In the genomic region with DNA sequence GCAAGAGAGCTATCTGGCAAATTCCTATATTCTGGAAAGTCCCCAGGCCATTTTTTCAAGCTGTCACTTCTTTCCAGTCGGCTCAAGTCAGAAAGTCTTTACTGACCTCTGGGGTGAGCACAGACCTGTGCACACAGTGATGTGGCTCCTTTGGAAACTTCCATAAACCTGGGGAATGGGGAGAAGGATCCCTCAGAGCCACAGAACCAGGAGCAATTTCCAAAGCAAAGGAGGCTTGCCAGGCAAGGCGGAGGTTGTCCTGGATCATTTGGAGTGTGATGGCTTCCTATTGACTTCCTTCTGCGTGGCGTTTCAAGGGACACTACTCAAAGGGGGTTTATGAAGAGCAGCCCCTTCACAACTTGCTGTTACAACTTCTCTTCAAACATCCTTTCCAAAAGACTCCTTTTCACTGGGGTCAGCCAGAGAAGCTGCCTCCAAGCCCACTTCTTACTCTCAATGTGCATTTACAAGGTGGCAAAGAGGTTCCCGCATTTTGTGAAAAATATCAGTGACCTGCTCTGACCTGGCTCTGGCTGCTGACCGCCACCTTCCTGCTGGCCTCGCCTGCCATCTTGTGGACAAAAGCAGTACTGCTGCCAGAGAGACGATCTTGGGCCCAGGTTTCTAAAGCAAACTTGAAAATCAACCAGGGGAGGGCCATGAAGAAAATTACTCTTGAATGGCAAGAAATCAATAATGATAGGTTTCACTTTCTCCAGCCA, we compare ENCODE assay signal across 1 cellular context.
TF ChIP-seq lines count a peak whose summit lies in the region.

No MANE protein-coding gene starts in this region.

TF ChIP-seq in HepG2, 621 proteins besides CTCF, POLR2A, EP300 and RAD21 (continued from another document and continues in another):
- TF ChIP-seq NR2C2 (CRISPR knock-in tag; IDR thresholded peaks at IDR 0.05; ENCODE audit: borderline replicate concordance), result peak; percentile 44; the same call in 1 of the 2 replicates
- TF ChIP-seq, protein P1, sequence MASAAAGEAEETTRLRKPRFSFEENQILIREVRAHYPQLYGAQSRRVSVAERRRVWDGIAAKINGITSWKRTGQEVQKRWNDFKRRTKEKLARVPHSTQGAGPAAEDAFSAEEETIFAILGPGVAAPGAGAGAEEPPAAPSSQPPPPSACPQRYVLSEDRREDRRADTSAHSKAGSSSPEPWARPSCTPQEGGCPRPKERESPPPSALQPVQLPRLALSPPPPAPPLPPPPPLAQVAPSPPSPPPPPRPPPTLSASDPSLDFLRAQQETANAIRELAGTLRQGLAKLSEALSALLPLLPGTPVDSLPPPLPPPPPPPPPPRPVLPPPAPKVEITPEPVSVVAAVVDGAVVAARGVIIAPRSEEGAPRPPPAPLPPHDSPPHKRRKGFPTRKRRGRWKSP (CRISPR knock-in tag; IDR thresholded peaks at IDR 0.05), result 0 out of 2 replicates have a peak, but pooled peaks have one; percentile 64
- TF ChIP-seq SUZ12 (IDR thresholded peaks at IDR 0.05; ENCODE audit: low read depth, low read length), result no peak
- no peak for TF ChIP-seq HNRNPL (IDR thresholded peaks at IDR 0.05; ENCODE audit: low read depth, low read length)
- TF ChIP-seq SAFB2 (CRISPR knock-in tag; IDR thresholded peaks at IDR 0.05; ENCODE audit: borderline replicate concordance, low read depth), result no peak
- peak; percentile 94 for TF ChIP-seq ZNF501 (CRISPR knock-in tag; IDR thresholded peaks at IDR 0.05)
- TF ChIP-seq ZNF253 (CRISPR knock-in tag; IDR thresholded peaks at IDR 0.05; ENCODE audit: borderline replicate concordance), result no peak
- 0 out of 2 replicates have a peak, but pooled peaks have one; percentile 20 for TF ChIP-seq MED1 (CRISPR knock-in tag; IDR thresholded peaks at IDR 0.05)
- no peak for TF ChIP-seq REL (CRISPR knock-in tag; conservative IDR thresholded peaks at IDR 0.05)
- TF ChIP-seq ZNF816 (CRISPR knock-in tag; IDR thresholded peaks at IDR 0.05; ENCODE audit: borderline replicate concordance), result no peak
- TF ChIP-seq, protein P2, sequence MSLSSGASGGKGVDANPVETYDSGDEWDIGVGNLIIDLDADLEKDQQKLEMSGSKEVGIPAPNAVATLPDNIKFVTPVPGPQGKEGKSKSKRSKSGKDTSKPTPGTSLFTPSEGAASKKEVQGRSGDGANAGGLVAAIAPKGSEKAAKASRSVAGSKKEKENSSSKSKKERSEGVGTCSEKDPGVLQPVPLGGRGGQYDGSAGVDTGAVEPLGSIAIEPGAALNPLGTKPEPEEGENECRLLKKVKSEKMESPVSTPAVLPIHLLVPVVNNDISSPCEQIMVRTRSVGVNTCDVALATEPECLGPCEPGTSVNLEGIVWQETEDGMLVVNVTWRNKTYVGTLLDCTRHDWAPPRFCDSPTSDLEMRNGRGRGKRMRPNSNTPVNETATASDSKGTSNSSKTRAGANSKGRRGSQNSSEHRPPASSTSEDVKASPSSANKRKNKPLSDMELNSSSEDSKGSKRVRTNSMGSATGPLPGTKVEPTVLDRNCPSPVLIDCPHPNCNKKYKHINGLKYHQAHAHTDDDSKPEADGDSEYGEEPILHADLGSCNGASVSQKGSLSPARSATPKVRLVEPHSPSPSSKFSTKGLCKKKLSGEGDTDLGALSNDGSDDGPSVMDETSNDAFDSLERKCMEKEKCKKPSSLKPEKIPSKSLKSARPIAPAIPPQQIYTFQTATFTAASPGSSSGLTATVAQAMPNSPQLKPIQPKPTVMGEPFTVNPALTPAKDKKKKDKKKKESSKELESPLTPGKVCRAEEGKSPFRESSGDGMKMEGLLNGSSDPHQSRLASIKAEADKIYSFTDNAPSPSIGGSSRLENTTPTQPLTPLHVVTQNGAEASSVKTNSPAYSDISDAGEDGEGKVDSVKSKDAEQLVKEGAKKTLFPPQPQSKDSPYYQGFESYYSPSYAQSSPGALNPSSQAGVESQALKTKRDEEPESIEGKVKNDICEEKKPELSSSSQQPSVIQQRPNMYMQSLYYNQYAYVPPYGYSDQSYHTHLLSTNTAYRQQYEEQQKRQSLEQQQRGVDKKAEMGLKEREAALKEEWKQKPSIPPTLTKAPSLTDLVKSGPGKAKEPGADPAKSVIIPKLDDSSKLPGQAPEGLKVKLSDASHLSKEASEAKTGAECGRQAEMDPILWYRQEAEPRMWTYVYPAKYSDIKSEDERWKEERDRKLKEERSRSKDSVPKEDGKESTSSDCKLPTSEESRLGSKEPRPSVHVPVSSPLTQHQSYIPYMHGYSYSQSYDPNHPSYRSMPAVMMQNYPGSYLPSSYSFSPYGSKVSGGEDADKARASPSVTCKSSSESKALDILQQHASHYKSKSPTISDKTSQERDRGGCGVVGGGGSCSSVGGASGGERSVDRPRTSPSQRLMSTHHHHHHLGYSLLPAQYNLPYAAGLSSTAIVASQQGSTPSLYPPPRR (CRISPR knock-in tag; IDR thresholded peaks at IDR 0.05; ENCODE audit: borderline replicate concordance), result no peak
- TF ChIP-seq, protein P3, sequence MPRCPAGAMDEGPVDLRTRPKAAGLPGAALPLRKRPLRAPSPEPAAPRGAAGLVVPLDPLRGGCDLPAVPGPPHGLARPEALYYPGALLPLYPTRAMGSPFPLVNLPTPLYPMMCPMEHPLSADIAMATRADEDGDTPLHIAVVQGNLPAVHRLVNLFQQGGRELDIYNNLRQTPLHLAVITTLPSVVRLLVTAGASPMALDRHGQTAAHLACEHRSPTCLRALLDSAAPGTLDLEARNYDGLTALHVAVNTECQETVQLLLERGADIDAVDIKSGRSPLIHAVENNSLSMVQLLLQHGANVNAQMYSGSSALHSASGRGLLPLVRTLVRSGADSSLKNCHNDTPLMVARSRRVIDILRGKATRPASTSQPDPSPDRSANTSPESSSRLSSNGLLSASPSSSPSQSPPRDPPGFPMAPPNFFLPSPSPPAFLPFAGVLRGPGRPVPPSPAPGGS (CRISPR knock-in tag; IDR thresholded peaks at IDR 0.05), result no peak
- TF ChIP-seq, protein P4, sequence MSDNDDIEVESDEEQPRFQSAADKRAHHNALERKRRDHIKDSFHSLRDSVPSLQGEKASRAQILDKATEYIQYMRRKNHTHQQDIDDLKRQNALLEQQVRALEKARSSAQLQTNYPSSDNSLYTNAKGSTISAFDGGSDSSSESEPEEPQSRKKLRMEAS (IDR thresholded peaks at IDR 0.05), result peak; percentile 44; the same call in 1 of the 2 replicates
- no peak for TF ChIP-seq YEATS4 (CRISPR knock-in tag; IDR thresholded peaks at IDR 0.05; ENCODE audit: borderline replicate concordance)
- TF ChIP-seq, protein P5, sequence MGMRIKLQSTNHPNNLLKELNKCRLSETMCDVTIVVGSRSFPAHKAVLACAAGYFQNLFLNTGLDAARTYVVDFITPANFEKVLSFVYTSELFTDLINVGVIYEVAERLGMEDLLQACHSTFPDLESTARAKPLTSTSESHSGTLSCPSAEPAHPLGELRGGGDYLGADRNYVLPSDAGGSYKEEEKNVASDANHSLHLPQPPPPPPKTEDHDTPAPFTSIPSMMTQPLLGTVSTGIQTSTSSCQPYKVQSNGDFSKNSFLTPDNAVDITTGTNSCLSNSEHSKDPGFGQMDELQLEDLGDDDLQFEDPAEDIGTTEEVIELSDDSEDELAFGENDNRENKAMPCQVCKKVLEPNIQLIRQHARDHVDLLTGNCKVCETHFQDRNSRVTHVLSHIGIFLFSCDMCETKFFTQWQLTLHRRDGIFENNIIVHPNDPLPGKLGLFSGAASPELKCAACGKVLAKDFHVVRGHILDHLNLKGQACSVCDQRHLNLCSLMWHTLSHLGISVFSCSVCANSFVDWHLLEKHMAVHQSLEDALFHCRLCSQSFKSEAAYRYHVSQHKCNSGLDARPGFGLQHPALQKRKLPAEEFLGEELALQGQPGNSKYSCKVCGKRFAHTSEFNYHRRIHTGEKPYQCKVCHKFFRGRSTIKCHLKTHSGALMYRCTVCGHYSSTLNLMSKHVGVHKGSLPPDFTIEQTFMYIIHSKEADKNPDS (CRISPR knock-in tag; IDR thresholded peaks at IDR 0.05), result no peak
- TF ChIP-seq HOXA3 (CRISPR knock-in tag; IDR thresholded peaks at IDR 0.05), result peak; percentile 35; the same call in 1 of the 2 replicates
- TF ChIP-seq ZNF564 (CRISPR knock-in tag; IDR thresholded peaks at IDR 0.05), result no peak
- TF ChIP-seq, protein P6, sequence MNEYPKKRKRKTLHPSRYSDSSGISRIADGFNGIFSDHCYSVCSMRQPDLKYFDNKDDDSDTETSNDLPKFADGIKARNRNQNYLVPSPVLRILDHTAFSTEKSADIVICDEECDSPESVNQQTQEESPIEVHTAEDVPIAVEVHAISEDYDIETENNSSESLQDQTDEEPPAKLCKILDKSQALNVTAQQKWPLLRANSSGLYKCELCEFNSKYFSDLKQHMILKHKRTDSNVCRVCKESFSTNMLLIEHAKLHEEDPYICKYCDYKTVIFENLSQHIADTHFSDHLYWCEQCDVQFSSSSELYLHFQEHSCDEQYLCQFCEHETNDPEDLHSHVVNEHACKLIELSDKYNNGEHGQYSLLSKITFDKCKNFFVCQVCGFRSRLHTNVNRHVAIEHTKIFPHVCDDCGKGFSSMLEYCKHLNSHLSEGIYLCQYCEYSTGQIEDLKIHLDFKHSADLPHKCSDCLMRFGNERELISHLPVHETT (CRISPR knock-in tag; conservative IDR thresholded peaks at IDR 0.05), result no peak
- TF ChIP-seq, protein P7, sequence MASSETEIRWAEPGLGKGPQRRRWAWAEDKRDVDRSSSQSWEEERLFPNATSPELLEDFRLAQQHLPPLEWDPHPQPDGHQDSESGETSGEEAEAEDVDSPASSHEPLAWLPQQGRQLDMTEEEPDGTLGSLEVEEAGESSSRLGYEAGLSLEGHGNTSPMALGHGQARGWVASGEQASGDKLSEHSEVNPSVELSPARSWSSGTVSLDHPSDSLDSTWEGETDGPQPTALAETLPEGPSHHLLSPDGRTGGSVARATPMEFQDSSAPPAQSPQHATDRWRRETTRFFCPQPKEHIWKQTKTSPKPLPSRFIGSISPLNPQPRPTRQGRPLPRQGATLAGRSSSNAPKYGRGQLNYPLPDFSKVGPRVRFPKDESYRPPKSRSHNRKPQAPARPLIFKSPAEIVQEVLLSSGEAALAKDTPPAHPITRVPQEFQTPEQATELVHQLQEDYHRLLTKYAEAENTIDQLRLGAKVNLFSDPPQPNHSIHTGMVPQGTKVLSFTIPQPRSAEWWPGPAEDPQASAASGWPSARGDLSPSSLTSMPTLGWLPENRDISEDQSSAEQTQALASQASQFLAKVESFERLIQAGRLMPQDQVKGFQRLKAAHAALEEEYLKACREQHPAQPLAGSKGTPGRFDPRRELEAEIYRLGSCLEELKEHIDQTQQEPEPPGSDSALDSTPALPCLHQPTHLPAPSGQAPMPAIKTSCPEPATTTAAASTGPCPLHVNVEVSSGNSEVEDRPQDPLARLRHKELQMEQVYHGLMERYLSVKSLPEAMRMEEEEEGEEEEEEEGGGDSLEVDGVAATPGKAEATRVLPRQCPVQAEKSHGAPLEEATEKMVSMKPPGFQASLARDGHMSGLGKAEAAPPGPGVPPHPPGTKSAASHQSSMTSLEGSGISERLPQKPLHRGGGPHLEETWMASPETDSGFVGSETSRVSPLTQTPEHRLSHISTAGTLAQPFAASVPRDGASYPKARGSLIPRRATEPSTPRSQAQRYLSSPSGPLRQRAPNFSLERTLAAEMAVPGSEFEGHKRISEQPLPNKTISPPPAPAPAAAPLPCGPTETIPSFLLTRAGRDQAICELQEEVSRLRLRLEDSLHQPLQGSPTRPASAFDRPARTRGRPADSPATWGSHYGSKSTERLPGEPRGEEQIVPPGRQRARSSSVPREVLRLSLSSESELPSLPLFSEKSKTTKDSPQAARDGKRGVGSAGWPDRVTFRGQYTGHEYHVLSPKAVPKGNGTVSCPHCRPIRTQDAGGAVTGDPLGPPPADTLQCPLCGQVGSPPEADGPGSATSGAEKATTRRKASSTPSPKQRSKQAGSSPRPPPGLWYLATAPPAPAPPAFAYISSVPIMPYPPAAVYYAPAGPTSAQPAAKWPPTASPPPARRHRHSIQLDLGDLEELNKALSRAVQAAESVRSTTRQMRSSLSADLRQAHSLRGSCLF (CRISPR knock-in tag; IDR thresholded peaks at IDR 0.05; ENCODE audit: borderline replicate concordance), result no peak
- no peak for TF ChIP-seq ZNF850 (CRISPR knock-in tag; conservative IDR thresholded peaks at IDR 0.05)
- TF ChIP-seq, protein P8, sequence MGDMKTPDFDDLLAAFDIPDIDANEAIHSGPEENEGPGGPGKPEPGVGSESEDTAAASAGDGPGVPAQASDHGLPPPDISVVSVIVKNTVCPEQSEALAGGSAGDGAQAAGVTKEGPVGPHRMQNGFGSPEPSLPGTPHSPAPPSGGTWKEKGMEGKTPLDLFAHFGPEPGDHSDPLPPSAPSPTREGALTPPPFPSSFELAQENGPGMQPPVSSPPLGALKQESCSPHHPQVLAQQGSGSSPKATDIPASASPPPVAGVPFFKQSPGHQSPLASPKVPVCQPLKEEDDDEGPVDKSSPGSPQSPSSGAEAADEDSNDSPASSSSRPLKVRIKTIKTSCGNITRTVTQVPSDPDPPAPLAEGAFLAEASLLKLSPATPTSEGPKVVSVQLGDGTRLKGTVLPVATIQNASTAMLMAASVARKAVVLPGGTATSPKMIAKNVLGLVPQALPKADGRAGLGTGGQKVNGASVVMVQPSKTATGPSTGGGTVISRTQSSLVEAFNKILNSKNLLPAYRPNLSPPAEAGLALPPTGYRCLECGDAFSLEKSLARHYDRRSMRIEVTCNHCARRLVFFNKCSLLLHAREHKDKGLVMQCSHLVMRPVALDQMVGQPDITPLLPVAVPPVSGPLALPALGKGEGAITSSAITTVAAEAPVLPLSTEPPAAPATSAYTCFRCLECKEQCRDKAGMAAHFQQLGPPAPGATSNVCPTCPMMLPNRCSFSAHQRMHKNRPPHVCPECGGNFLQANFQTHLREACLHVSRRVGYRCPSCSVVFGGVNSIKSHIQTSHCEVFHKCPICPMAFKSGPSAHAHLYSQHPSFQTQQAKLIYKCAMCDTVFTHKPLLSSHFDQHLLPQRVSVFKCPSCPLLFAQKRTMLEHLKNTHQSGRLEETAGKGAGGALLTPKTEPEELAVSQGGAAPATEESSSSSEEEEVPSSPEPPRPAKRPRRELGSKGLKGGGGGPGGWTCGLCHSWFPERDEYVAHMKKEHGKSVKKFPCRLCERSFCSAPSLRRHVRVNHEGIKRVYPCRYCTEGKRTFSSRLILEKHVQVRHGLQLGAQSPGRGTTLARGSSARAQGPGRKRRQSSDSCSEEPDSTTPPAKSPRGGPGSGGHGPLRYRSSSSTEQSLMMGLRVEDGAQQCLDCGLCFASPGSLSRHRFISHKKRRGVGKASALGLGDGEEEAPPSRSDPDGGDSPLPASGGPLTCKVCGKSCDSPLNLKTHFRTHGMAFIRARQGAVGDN (CRISPR knock-in tag; IDR thresholded peaks at IDR 0.05), result no peak; the same call in 1 of the 2 replicates
- TF ChIP-seq, protein P9, sequence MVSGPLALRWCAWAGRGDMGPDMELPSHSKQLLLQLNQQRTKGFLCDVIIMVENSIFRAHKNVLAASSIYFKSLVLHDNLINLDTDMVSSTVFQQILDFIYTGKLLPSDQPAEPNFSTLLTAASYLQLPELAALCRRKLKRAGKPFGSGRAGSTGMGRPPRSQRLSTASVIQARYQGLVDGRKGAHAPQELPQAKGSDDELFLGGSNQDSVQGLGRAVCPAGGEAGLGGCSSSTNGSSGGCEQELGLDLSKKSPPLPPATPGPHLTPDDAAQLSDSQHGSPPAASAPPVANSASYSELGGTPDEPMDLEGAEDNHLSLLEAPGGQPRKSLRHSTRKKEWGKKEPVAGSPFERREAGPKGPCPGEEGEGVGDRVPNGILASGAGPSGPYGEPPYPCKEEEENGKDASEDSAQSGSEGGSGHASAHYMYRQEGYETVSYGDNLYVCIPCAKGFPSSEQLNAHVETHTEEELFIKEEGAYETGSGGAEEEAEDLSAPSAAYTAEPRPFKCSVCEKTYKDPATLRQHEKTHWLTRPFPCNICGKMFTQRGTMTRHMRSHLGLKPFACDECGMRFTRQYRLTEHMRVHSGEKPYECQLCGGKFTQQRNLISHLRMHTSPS (CRISPR knock-in tag; IDR thresholded peaks at IDR 0.05; ENCODE audit: low read depth), result peak; percentile 63
- TF ChIP-seq MIER2 (CRISPR knock-in tag; IDR thresholded peaks at IDR 0.05), result no peak
- no peak for TF ChIP-seq ZBTB3 (CRISPR knock-in tag; IDR thresholded peaks at IDR 0.05; ENCODE audit: borderline replicate concordance, low read depth)
- TF ChIP-seq ZNF747 (CRISPR knock-in tag; IDR thresholded peaks at IDR 0.05; ENCODE audit: borderline replicate concordance), result peak; percentile 77; the same call in 1 of the 2 replicates
- TF ChIP-seq ZEB1 (IDR thresholded peaks at IDR 0.05; ENCODE audit: insufficient replicate concordance, low read depth), result no peak
- no peak for TF ChIP-seq ZNF432 (CRISPR knock-in tag; IDR thresholded peaks at IDR 0.05; ENCODE audit: borderline replicate concordance)
- TF ChIP-seq ZNF337 (CRISPR knock-in tag; IDR thresholded peaks at IDR 0.05; ENCODE audit: borderline replicate concordance, low read depth), result no peak
- TF ChIP-seq ZSCAN30 (CRISPR knock-in tag; IDR thresholded peaks at IDR 0.05), result no peak
